In genomic region chr2:26245231-26245732, GRCh38 we compare ENCODE assay signal across 8 cellular contexts. TPM values are rescaled to one million over a fixed set of nuclear protein-coding genes. Genes with fewer than 3 reads are reported as not detected.
DNase-seq lines count a peak whose midpoint lies in the region; ATAC-seq and TF ChIP-seq lines count a peak whose summit lies in the region.

No MANE protein-coding gene starts in this region.

- peak; percentile 12 for ATAC-seq in HG03039 (IDR thresholded peaks at IDR 0.05; ENCODE audit: unreplicated experiment)
- peak; percentile 21 to 58 for ATAC-seq in activated naive CD4-positive, alpha-beta T cell treated with anti-CD3 and anti-CD28 coated beads, Interleukin-2, amount 50 U/mL, for 72 hours
- ATAC-seq in HG03442 (IDR thresholded peaks at IDR 0.05; ENCODE audit: unreplicated experiment): no peak

- TF ChIP-seq CTCF in right atrium auricular region (IDR thresholded peaks at IDR 0.05) (no peak), retinal pigment epithelial cell (conservative IDR thresholded peaks at IDR 0.05; ENCODE audit: low read depth, low read length) (no peak)

- peak overlapping the region; percentile 97 to 100 for H3K27ac Mint-ChIP-seq in activated naive CD4-positive, alpha-beta T cell treated with anti-CD3 and anti-CD28 coated beads, Interleukin-2, amount 50 U/mL, for 72 hours

- no peaks in the 10 kb centered on the region for H3K9me3 Mint-ChIP-seq in activated naive CD4-positive, alpha-beta T cell treated with anti-CD3 and anti-CD28 coated beads, Interleukin-2, amount 50 U/mL, for 72 hours

- H3K9me3 ChIP-seq in right atrium auricular region: no peaks in the 10 kb centered on the region

- peaks cover 0 to 43% of the 10 kb centered on the region in 2 donors for H3K4me1 ChIP-seq in right atrium auricular region

- peak; percentile 26 to 28 for DNase-seq in activated CD8-positive, alpha-beta memory T cell treated with anti-CD3 and anti-CD28 coated beads for 4 hours (ENCODE audit: low read depth in 2 of 2)
- no peak for DNase-seq in activated CD8-positive, alpha-beta memory T cell treated with anti-CD3 and anti-CD28 coated beads for 24 hours
- DNase-seq in OCI-M1 (lab: John Stamatoyannopoulos, UW) (peak; percentile 78), right atrium auricular region (ENCODE audit: low spot score) (no peak), retinal pigment epithelial cell (ENCODE audit: low read depth) (no peak)
- peak; percentile 43 to 67 for DNase-seq in activated naive CD4-positive, alpha-beta T cell treated with anti-CD3 and anti-CD28 coated beads, Interleukin-2, amount 50 U/mL, for 72 hours (ENCODE audit: low spot score in 2 of 2)

- peak overlapping the region; percentile 77 to 81 for H3K4me3 ChIP-seq in right atrium auricular region
- H3K4me3 ChIP-seq in retinal pigment epithelial cell (ENCODE audit: low read length): peak overlapping the region; percentile 82

- H3K36me3 ChIP-seq in right atrium auricular region: no peaks in the 10 kb centered on the region

- H3K36me3 Mint-ChIP-seq in activated naive CD4-positive, alpha-beta T cell treated with anti-CD3 and anti-CD28 coated beads, Interleukin-2, amount 50 U/mL, for 72 hours: peaks cover 22 to 29% of the 10 kb centered on the region in 2 donors

- H3K27me3 ChIP-seq in right atrium auricular region: no peaks in the 10 kb centered on the region

- H3K27ac ChIP-seq in right atrium auricular region: peak overlapping the region; percentile 93 to 96

RNA-seq across cellular contexts. Expression of gene HADHB, which starts 0.5 kb away (rescaled TPM):
- 10 to 100 TPM; 60.8 to 74.1 TPM for total RNA-seq in activated naive CD4-positive, alpha-beta T cell treated with anti-CD3 and anti-CD28 coated beads, Interleukin-2, amount 50 U/mL, for 72 hours
- 100 to 1,000 TPM; 756 to 770 TPM for total RNA-seq in right atrium auricular region

RNA-seq across cellular contexts. Expression of gene HADHA, which starts 0.8 kb away (rescaled TPM):
- 100 to 1,000 TPM in 1 of 2 donors, 10 to 100 TPM in 1; 85.0 to 140 TPM for total RNA-seq in activated naive CD4-positive, alpha-beta T cell treated with anti-CD3 and anti-CD28 coated beads, Interleukin-2, amount 50 U/mL, for 72 hours
- 100 to 1,000 TPM; 333 to 364 TPM for total RNA-seq in right atrium auricular region

Comparison
In these comparisons a context has a peak if more than half of its experiments do, and no peak if none do; other contexts are left out.
1. DNase-seq: peak in activated CD8-positive, alpha-beta memory T cell treated with anti-CD3 and anti-CD28 coated beads for 4 hours (2 of 2), OCI-M1 (single experiment) and activated naive CD4-positive, alpha-beta T cell treated with anti-CD3 and anti-CD28 coated beads, Interleukin-2, amount 50 U/mL, for 72 hours (2 of 2); none in activated CD8-positive, alpha-beta memory T cell treated with anti-CD3 and anti-CD28 coated beads for 24 hours (single experiment), right atrium auricular region (single experiment) and retinal pigment epithelial cell (single experiment).
2. RNA of gene HADHB, which starts 0.5 kb away (total RNA-seq): 756 to 770 TPM in right atrium auricular region; 60.8 to 74.1 TPM in activated naive CD4-positive, alpha-beta T cell treated with anti-CD3 and anti-CD28 coated beads, Interleukin-2, amount 50 U/mL, for 72 hours; every median in the first group is over 10 times any median in the second.